In the genomic region with DNA sequence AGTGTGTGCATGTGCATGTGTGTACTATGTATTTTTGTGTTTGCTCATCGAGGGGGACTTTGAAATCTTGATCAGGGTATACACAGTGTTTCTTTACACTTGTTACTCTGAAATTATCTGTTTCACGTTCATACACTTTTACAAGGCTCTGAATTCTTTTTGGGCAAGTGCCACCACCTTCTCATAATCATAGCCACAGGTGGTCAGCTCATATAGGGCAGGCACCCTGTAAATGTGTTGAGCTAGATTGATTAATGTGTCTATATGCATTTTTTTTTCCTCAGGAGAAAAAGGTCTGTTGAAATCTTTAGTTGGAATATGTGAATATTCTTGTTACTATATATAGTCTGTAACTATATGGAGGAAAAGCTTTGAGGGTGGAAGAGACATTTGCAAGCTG, we compare ENCODE assay signal across 6 cellular contexts.
"Had no signal": no experiment of that assay in that cellular context is flagged by ENCODE, and none has a peak within 500 bp of the region (broad histone marks: within the 10 kb centered on the region; RNA-seq: fewer than 3 reads in every experiment).

No MANE protein-coding gene starts in this region.

- H3K4me3 Mint-ChIP-seq: HFFc6 had no signal

- DNase-seq: GM23248, GOT3, H7, HFFc6, IMR-90, KG1 had no signal

- H3K27ac Mint-ChIP-seq: HFFc6 had no signal

- H3K9me3 Mint-ChIP-seq: HFFc6 had no signal
